In genomic region chr3:185152433-185153169, GRCh38 we compare ENCODE assay signal across 8 cellular contexts. TPM values are rescaled to one million over a fixed set of nuclear protein-coding genes. Genes with fewer than 3 reads are reported as not detected.
DNase-seq lines count a peak whose midpoint lies in the region; ATAC-seq, FAIRE-seq and TF ChIP-seq lines count a peak whose summit lies in the region.

Gene C3orf70 (minus strand): TSS chr3:185153060. CDS start chr3:185152823, 237 bp downstream.

- peak within 1 kb of the TSS; percentile 97 for H3K4me2 ChIP-seq in A549

- peaks cover 10% of the 10 kb centered on the region; the same call in 1 of the 3 replicates for H3K4me1 ChIP-seq in A549

- H3K9me3 ChIP-seq in A549: no peaks in the 10 kb centered on the region

- H3K36me3 Mint-ChIP-seq in IgD-negative memory B cell: no peaks in the 10 kb centered on the region
- no peaks in the 10 kb centered on the region for H3K36me3 Mint-ChIP-seq in endothelial cell (ENCODE audit: low read depth, unreplicated experiment)

- H3K27ac ChIP-seq in A549: peak within 1 kb of the TSS in 1 of 2 experiments; percentile 34; a peak in 1 of 6 replicates

- FAIRE-seq in A549 (lab: Jason Lieb, UNC): no peak

- peak; percentile 13 to 16 for DNase-seq in A549 (ENCODE audit: low read depth in 1 of 2, low spot score in 1 of 2)
- DNase-seq in G401 (ENCODE audit: low spot score): peak; percentile 71
- peak; percentile 27 for DNase-seq in UCSD-AML1 (lab: John Stamatoyannopoulos, UW; ENCODE audit: unreplicated experiment)
- DNase-seq in endothelial cell (ENCODE audit: low spot score): peak; percentile 51
- peak; percentile 55 for DNase-seq in medulla oblongata (ENCODE audit: extremely low spot score)
- DNase-seq in stimulated activated naive CD8-positive, alpha-beta T cell treated with anti-CD3 and anti-CD28 coated beads, Interleukin-15, amount 100 ng/mL, for 72 hours: peak; percentile 31 to 37
- DNase-seq in SKM-1 (lab: John Stamatoyannopoulos, UW; ENCODE audit: unreplicated experiment): no peak

- H3K27me3 Mint-ChIP-seq in IgD-negative memory B cell: peaks cover 29% of the 10 kb centered on the region
- H3K27me3 Mint-ChIP-seq in endothelial cell (ENCODE audit: unreplicated experiment): peaks cover 6% of the 10 kb centered on the region
- H3K27me3 Mint-ChIP-seq in stimulated activated naive CD8-positive, alpha-beta T cell treated with anti-CD3 and anti-CD28 coated beads, Interleukin-15, amount 100 ng/mL, for 72 hours: peaks cover 35% of the 10 kb centered on the region

- H3K27ac Mint-ChIP-seq in IgD-negative memory B cell (no peak within 1 kb of the TSS), endothelial cell (ENCODE audit: unreplicated experiment) (no peak within 1 kb of the TSS)
- no peak within 1 kb of the TSS for H3K27ac Mint-ChIP-seq in stimulated activated naive CD8-positive, alpha-beta T cell treated with anti-CD3 and anti-CD28 coated beads, Interleukin-15, amount 100 ng/mL, for 72 hours

- no peak for TF ChIP-seq RAD21 in A549 (conservative IDR thresholded peaks at IDR 0.05 in 1 of 2, IDR thresholded peaks at IDR 0.05 in 1 of 2)

- H3K9me3 Mint-ChIP-seq in IgD-negative memory B cell (no peaks in the 10 kb centered on the region), endothelial cell (ENCODE audit: unreplicated experiment) (no peaks in the 10 kb centered on the region)
- H3K9me3 Mint-ChIP-seq in stimulated activated naive CD8-positive, alpha-beta T cell treated with anti-CD3 and anti-CD28 coated beads, Interleukin-15, amount 100 ng/mL, for 72 hours: no peaks in the 10 kb centered on the region

- H3K4me1 Mint-ChIP-seq in IgD-negative memory B cell (peaks cover 0 to 1% (median 0%) of the 10 kb centered on the region in 3 donors), endothelial cell (ENCODE audit: unreplicated experiment) (peaks cover 2% of the 10 kb centered on the region)
- no peaks in the 10 kb centered on the region for H3K4me1 Mint-ChIP-seq in stimulated activated naive CD8-positive, alpha-beta T cell treated with anti-CD3 and anti-CD28 coated beads, Interleukin-15, amount 100 ng/mL, for 72 hours

- WGBS in A549 (ENCODE audit: missing lambda C conversion rate): under 1% methylated on average over 11 of the region's 110 CpGs

- H3K4me3 Mint-ChIP-seq in IgD-negative memory B cell (peak within 1 kb of the TSS; percentile 80 to 92 (median 86)), endothelial cell (ENCODE audit: unreplicated experiment) (peak within 1 kb of the TSS; percentile 92)
- H3K4me3 Mint-ChIP-seq in stimulated activated naive CD8-positive, alpha-beta T cell treated with anti-CD3 and anti-CD28 coated beads, Interleukin-15, amount 100 ng/mL, for 72 hours: peak within 1 kb of the TSS; percentile 84 to 94

- CTCF ChIA-PET in A549 (lab: Yijun Ruan, JAX): interaction anchor here (1.6 kb wide), 1 partner anchor 10 kb away, joined by 3 read pairs; no protein-coding TSS in a partner anchor

- H3K4me3 ChIP-seq in A549: peak within 1 kb of the TSS; percentile 54

- POLR2A ChIA-PET in A549 (lab: Yijun Ruan, JAX): no interaction called here

- no peak for TF ChIP-seq POLR2A in A549 (IDR thresholded peaks at IDR 0.05; ENCODE audit: low read length)

- ATAC-seq in A549: peak; percentile 73 to 76
- peak; percentile 85 for ATAC-seq in stimulated activated naive CD8-positive, alpha-beta T cell treated with anti-CD3 and anti-CD28 coated beads, Interleukin-15, amount 100 ng/mL, for 72 hours

- no peak for TF ChIP-seq CTCF in A549 (IDR thresholded peaks at IDR 0.05)
- TF ChIP-seq CTCF in endothelial cell (IDR thresholded peaks at IDR 0.05; ENCODE audit: unreplicated experiment): no peak

- in situ Hi-C loops in G401 (cut with HindIII; ENCODE audit: low sequenced_read_pairs): no loop called here

- no peak for TF ChIP-seq EP300 in A549 (IDR thresholded peaks at IDR 0.05)

TF ChIP-seq in A549, 52 proteins besides CTCF, POLR2A, EP300 and RAD21:
- TF ChIP-seq MYC (IDR thresholded peaks at IDR 0.05; ENCODE audit: borderline replicate concordance, low read length): no peak
- TF ChIP-seq, protein P1, sequence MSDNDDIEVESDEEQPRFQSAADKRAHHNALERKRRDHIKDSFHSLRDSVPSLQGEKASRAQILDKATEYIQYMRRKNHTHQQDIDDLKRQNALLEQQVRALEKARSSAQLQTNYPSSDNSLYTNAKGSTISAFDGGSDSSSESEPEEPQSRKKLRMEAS (IDR thresholded peaks at IDR 0.05): peak; percentile 32; the same call in 1 of the 2 replicates

RNA-seq across cellular contexts. Expression of gene C3orf70, which starts in this region (rescaled TPM):
- 0.01 TPM in 1 of 2 replicates, not detected in the other for polyA plus RNA-seq in A549 (2011; rRNA removed)
- polyA plus RNA-seq in A549 (2012; cell fraction: cytosol; rRNA removed): not detected in 2 replicates
- not detected in 2 replicates for polyA plus RNA-seq in A549 (2012; cell fraction: nucleus; rRNA removed)
- polyA plus RNA-seq in A549 (2017; fragmentation: RNase III; extraction: RNeasy Plus Mini Kit Qiagen cat#74134 plus additional on column Dnase treatment): not detected in 3 replicates
- 0.04 TPM in 1 of 2 replicates, not detected in the other for polyA minus RNA-seq in A549 (2011; rRNA and poly(A)+ RNA removed)
- 0.06 TPM in 1 of 2 replicates, not detected in the other for total RNA-seq in G401 (2014; rRNA removed; shearing (Covaris generic))
- 0.10 TPM for polyA plus RNA-seq in IgD-negative memory B cell
- total RNA-seq in endothelial cell (ENCODE audit: unreplicated experiment): 1.4 TPM

Comparison
In these comparisons a context has a peak if more than half of its experiments do, and no peak if none do; other contexts are left out.
1. Peak in DNase-seq, ATAC-seq, H3K4me3 ChIP-seq and H3K4me2 ChIP-seq in A549; RNA of the gene not detected or under 1 TPM.
2. Peak in DNase-seq in G401; RNA of the gene not detected or under 1 TPM.